ENCODE assay signal across 28 cellular contexts in the genomic region with DNA sequence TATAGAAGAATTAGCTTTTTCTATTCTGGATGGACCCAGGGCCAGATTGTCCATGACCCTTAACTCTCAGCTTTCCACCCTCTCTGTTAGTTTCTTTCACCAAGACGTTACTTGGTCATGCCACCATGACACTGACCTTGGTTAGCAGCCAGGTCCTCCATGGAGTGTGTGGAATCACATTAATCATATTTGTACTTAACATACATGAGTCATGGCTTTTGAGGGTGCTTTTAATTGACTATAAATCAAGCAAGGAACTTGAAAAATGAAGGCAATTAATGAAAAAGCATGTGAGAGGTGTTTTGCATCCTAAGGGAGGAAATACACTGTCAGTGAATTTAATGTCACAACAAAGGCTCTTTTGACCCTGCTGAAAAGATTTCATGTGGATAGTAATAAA.
DNase-seq lines count a peak whose midpoint lies in the region; ATAC-seq, FAIRE-seq and TF ChIP-seq lines count a peak whose summit lies in the region.
"Had no signal": no experiment of that assay in that cellular context is flagged by ENCODE, and none has a peak within 500 bp of the region (broad histone marks: within the 10 kb centered on the region; RNA-seq: fewer than 3 reads in every experiment).

No MANE protein-coding gene starts in this region.

- H4K20me1 ChIP-seq in SK-N-SH (ENCODE audit: insufficient read depth) (no peaks in the 10 kb centered on the region), HepG2 (ENCODE audit: insufficient read depth, low read length) (no peaks in the 10 kb centered on the region)
- H4K20me1 ChIP-seq: BLaER1 treated with 17β-estradiol and CSF1 and Interleukin-3, amounts not matched to agents 10 nM and 100 nM had no signal

- H2BK120ac ChIP-seq in trophoblast cell (ENCODE audit: insufficient read depth, low read length, poor library complexity): no peak overlapping the region

- H3K27me3 ChIP-seq in SK-N-SH (ENCODE audit: insufficient read depth): no peaks in the 10 kb centered on the region
- no peaks in the 10 kb centered on the region for H3K27me3 ChIP-seq in trophoblast cell (ENCODE audit: insufficient read depth, low read length)
- no peaks in the 10 kb centered on the region for H3K27me3 ChIP-seq in HepG2 (ENCODE audit: control insufficient read depth in 1 of 2, insufficient read depth in 2 of 2, low read length in 2 of 2)
- H3K27me3 ChIP-seq: BLaER1 treated with 17β-estradiol and CSF1 and Interleukin-3, amounts not matched to agents 10 nM and 100 nM; cardiac muscle cell; heart left ventricle; ovary; SJSA1; transverse colon had no signal

- TF ChIP-seq CTCF in SK-N-SH (IDR thresholded peaks at IDR 0.05): no peak
- no peak for TF ChIP-seq CTCF in HepG2 (CRISPR knock-in tag; IDR thresholded peaks at IDR 0.05)

- no peaks in the 10 kb centered on the region for H3K79me2 ChIP-seq in SK-N-SH (ENCODE audit: insufficient read depth)
- no peaks in the 10 kb centered on the region for H3K79me2 ChIP-seq in trophoblast cell (ENCODE audit: control insufficient read depth, insufficient read depth, low read length, poor library complexity)
- no peaks in the 10 kb centered on the region for H3K79me2 ChIP-seq in HepG2 (ENCODE audit: insufficient read depth, low read length)

- in situ Hi-C loops in HepG2 (cut with HindIII; ENCODE audit: extremely low pct_ligation_motif_present, low pct_unique_long_range_greater_than_20kb): no loop called here

- no peaks in the 10 kb centered on the region for H3K79me1 ChIP-seq in trophoblast cell (ENCODE audit: low read length)

- H2BK12ac ChIP-seq in trophoblast cell (ENCODE audit: low read length): no peak overlapping the region

- H4K12ac ChIP-seq in trophoblast cell (ENCODE audit: low read depth, low read length): no peak overlapping the region

- CTCF ChIA-PET in SK-N-SH (lab: Yijun Ruan, JAX) (no interaction called here), HepG2 (lab: Yijun Ruan, JAX; ENCODE audit: low intra/inter-chr PET ratio, low total read pairs) (no interaction called here)

- H4K91ac ChIP-seq in trophoblast cell (ENCODE audit: low read depth, low read length): no peak overlapping the region

- H3K4me3 ChIP-seq in SK-N-SH (ENCODE audit: low read depth in 2 of 2, low read length in 1 of 2) (no peak overlapping the region), trophoblast cell (ENCODE audit: low read depth, low read length) (no peak overlapping the region), HepG2 (replicated peaks in 1 of 3; ENCODE audit: insufficient read depth in 1 of 3, low read depth in 2 of 3, low read length in 3 of 3) (no peak overlapping the region)
- H3K4me3 ChIP-seq: BLaER1 treated with 17β-estradiol and CSF1 and Interleukin-3, amounts not matched to agents 10 nM and 100 nM; cardiac muscle cell; heart left ventricle; lower lobe of right lung; ovary; SJSA1; spleen; transverse colon had no signal

- H3K18ac ChIP-seq in trophoblast cell (ENCODE audit: low read length): no peak overlapping the region

- TF ChIP-seq RAD21 in SK-N-SH (IDR thresholded peaks at IDR 0.05; ENCODE audit: low read length): no peak
- TF ChIP-seq RAD21 in HepG2 (CRISPR knock-in tag; IDR thresholded peaks at IDR 0.05): no peak

- no peaks in the 10 kb centered on the region for H3K36me3 ChIP-seq in SK-N-SH (replicated peaks in 1 of 2; ENCODE audit: control insufficient read depth in 1 of 2, insufficient read depth in 2 of 2, low read length in 1 of 2)
- no peaks in the 10 kb centered on the region for H3K36me3 ChIP-seq in trophoblast cell (ENCODE audit: control insufficient read depth in 1 of 2, insufficient read depth in 2 of 2, low read length in 2 of 2)
- no peaks in the 10 kb centered on the region for H3K36me3 ChIP-seq in HepG2 (replicated peaks in 1 of 2; ENCODE audit: control insufficient read depth in 1 of 2, insufficient read depth in 2 of 2, low read length in 2 of 2)
- H3K36me3 ChIP-seq: BLaER1 treated with 17β-estradiol and CSF1 and Interleukin-3, amounts not matched to agents 10 nM and 100 nM; cardiac muscle cell; heart left ventricle; lower lobe of right lung; ovary; SJSA1; spleen; transverse colon had no signal

- no peaks in the 10 kb centered on the region for H3K9me2 ChIP-seq in SK-N-SH

- no peak for TF ChIP-seq POLR2A in GM18505 (IDR thresholded peaks at IDR 0.05; ENCODE audit: borderline replicate concordance, extremely low read depth, insufficient read depth, insufficient read length)
- TF ChIP-seq POLR2A in HepG2 (IDR thresholded peaks at IDR 0.05; ENCODE audit: insufficient read depth in 1 of 2, low read depth in 2 of 2, low read length in 2 of 2): no peak

- BruUV-seq in HepG2 (replicated peaks; lab: Mats Ljungman, UMichigan): no TSS peak

- ATAC-seq in GM18505 (IDR thresholded peaks at IDR 0.05; ENCODE audit: unreplicated experiment) (no peak), HepG2 (no peak)
- ATAC-seq: heart left ventricle, lower lobe of right lung had no signal

- H3K14ac ChIP-seq in trophoblast cell (ENCODE audit: low read length): no peak overlapping the region

- no peak for FAIRE-seq in HepG2 (lab: Jason Lieb, UNC)
- FAIRE-seq: RCC 7860 had no signal

- H3F3A ChIP-seq in SK-N-SH (replicated peaks; ENCODE audit: insufficient read depth): peaks cover 7% of the 10 kb centered on the region

- H4K8ac ChIP-seq in trophoblast cell (ENCODE audit: low read depth, low read length): no peak overlapping the region

- H3K4me2 ChIP-seq in SK-N-SH: peak overlapping the region; percentile 21; the same call in 1 of the 2 replicates
- H3K4me2 ChIP-seq in trophoblast cell (ENCODE audit: low read length): no peak overlapping the region
- H3K4me2 ChIP-seq in HepG2 (ENCODE audit: low read depth, low read length): no peak overlapping the region
- H3K4me2 ChIP-seq: BLaER1 treated with 17β-estradiol and CSF1 and Interleukin-3, amounts not matched to agents 10 nM and 100 nM had no signal

- intact Hi-C loops in HepG2 (cut with micrococcal nuclease; ENCODE audit: unreplicated experiment): no loop called here

- H2BK5ac ChIP-seq in trophoblast cell (ENCODE audit: low read depth, low read length, poor library complexity): no peak overlapping the region

- TF ChIP-seq EP300 in SK-N-SH (IDR thresholded peaks at IDR 0.05; ENCODE audit: borderline replicate concordance in 1 of 2, low read depth in 1 of 2, low read length in 1 of 2) (no peak), HepG2 (IDR thresholded peaks at IDR 0.05; ENCODE audit: low read depth in 2 of 2, low read length in 2 of 2) (no peak), HepG2 (CRISPR knock-in tag; IDR thresholded peaks at IDR 0.05; ENCODE audit: borderline replicate concordance) (no peak)

- H3K9ac ChIP-seq in SK-N-SH (no peak overlapping the region), trophoblast cell (ENCODE audit: low read length) (no peak overlapping the region), HepG2 (ENCODE audit: insufficient read depth, low read depth, low read length) (no peak overlapping the region)
- H3K9ac ChIP-seq: BLaER1 treated with 17β-estradiol and CSF1 and Interleukin-3, amounts not matched to agents 10 nM and 100 nM had no signal

- DNase-seq in EH (ENCODE audit: low read depth) (peak; percentile 69), SK-N-SH (no peak), epithelial cell of prostate (ENCODE audit: low read depth, low spot score) (peak; percentile 22), lung microvascular endothelial cell (ENCODE audit: low read depth in 2 of 2) (peak; percentile 17 to 42), trophoblast cell (no peak), HepG2 (ENCODE audit: low spot score) (no peak)
- no peak for DNase-seq in activated CD8-positive, alpha-beta memory T cell treated with anti-CD3 and anti-CD28 coated beads, Interleukin-2, amount 50 U/mL, for 4 hours
- DNase-seq: activated CD4-positive, alpha-beta T cell treated with anti-CD3 and anti-CD28 coated beads, Interleukin-2, amount 50 U/mL, for 4 hours; activated naive CD4-positive, alpha-beta T cell treated with anti-CD3 and anti-CD28 coated beads, Interleukin-2, amount 50 U/mL, for 16 hours; cortex of kidney; endodermal cell; heart left ventricle; Kasumi-1; lower lobe of right lung; NCI-H1092 treated with DMSO at 0.1 percent for 48 hours; NCI-H1930; NCI-H526 treated with DMSO at 0.1 percent for 48 hours; nephron progenitor cell; ovary; retina; spleen; T-helper 1 cell; transverse colon had no signal

- H3K9me3 ChIP-seq in SK-N-SH: no peaks in the 10 kb centered on the region; the same call in 1 of the 2 replicates
- peaks cover 7% of the 10 kb centered on the region for H3K9me3 ChIP-seq in trophoblast cell (ENCODE audit: insufficient read depth, low read depth, low read length)
- H3K9me3 ChIP-seq in HepG2 (ENCODE audit: low read length): peaks cover 91% of the 10 kb centered on the region
- H3K9me3 ChIP-seq: lower lobe of right lung, SJSA1, transverse colon had no signal

- H3K23ac ChIP-seq in trophoblast cell (ENCODE audit: low read length): no peak overlapping the region

- H3K27ac ChIP-seq in SK-N-SH (ENCODE audit: low read depth in 2 of 2, low read length in 1 of 2): peak overlapping the region in 1 of 2 experiments; percentile 7; a peak in 1 of 4 replicates
- H3K27ac ChIP-seq in epithelial cell of prostate: no peak overlapping the region
- H3K27ac ChIP-seq in trophoblast cell (ENCODE audit: low read depth, low read length): no peak overlapping the region
- H3K27ac ChIP-seq in HepG2 (ENCODE audit: extremely low read length, insufficient read depth, low read length): no peak overlapping the region
- H3K27ac ChIP-seq: BLaER1 treated with 17β-estradiol and CSF1 and Interleukin-3, amounts not matched to agents 10 nM and 100 nM; cardiac muscle cell; heart left ventricle; lower lobe of right lung; ovary; SJSA1; spleen; transverse colon had no signal

- H3K4me1 ChIP-seq in SK-N-SH (ENCODE audit: control insufficient read depth in 1 of 2, insufficient read depth in 2 of 2, low read depth in 1 of 2, low read length in 1 of 2): no peaks in the 10 kb centered on the region
- no peaks in the 10 kb centered on the region for H3K4me1 ChIP-seq in trophoblast cell (ENCODE audit: control insufficient read depth in 1 of 2, insufficient read depth in 2 of 2, low read length in 2 of 2)
- H3K4me1 ChIP-seq in HepG2 (ENCODE audit: insufficient read depth, low read length): no peaks in the 10 kb centered on the region
- H3K4me1 ChIP-seq: BLaER1 treated with 17β-estradiol and CSF1 and Interleukin-3, amounts not matched to agents 10 nM and 100 nM; lower lobe of right lung; SJSA1 had no signal

- no peak overlapping the region for H3K4ac ChIP-seq in trophoblast cell (ENCODE audit: low read depth, low read length)

- POLR2A ChIA-PET in SK-N-SH (lab: Yijun Ruan, JAX) (no interaction called here), HepG2 (lab: Yijun Ruan, JAX) (no interaction called here)

- H2AFZ ChIP-seq in SK-N-SH (ENCODE audit: low read depth) (no peak overlapping the region), trophoblast cell (ENCODE audit: insufficient read depth, low read length, poor library complexity) (no peak overlapping the region), HepG2 (ENCODE audit: low read length) (no peak overlapping the region)

- H2AK5ac ChIP-seq in trophoblast cell (ENCODE audit: low read length): no peak overlapping the region

- WGBS in SK-N-SH (ENCODE audit: low lambda C conversion rate): 9% methylated on average over 1 of the region's 1 CpG
- WGBS in trophoblast cell (ENCODE audit: extremely low coverage, insufficient coverage, insufficient read length): no CpG with 5 or more reads among the region's 1 CpG
- 0% methylated on average over 1 of the region's 1 CpG for WGBS in HepG2 (ENCODE audit: low lambda C conversion rate)

TF ChIP-seq in HepG2, 621 proteins besides CTCF, POLR2A, EP300 and RAD21 (continues in another document):
- TF ChIP-seq ATM (IDR thresholded peaks at IDR 0.05; ENCODE audit: borderline replicate concordance): no peak

Comparison
In these comparisons a context has a peak if more than half of its experiments do, and no peak if none do; other contexts are left out.
1. DNase-seq: peak in EH (single experiment), epithelial cell of prostate (single experiment) and lung microvascular endothelial cell (2 of 2); none in SK-N-SH (single experiment), activated CD8-positive, alpha-beta memory T cell treated with anti-CD3 and anti-CD28 coated beads, Interleukin-2, amount 50 U/mL, for 4 hours (single experiment), trophoblast cell (0 of 2) and HepG2 (single experiment).